Comparison of ENCODE assay signal across 9 cellular contexts in genomic region chr19:43061326-43061725, GRCh38. TPM values are rescaled to one million over a fixed set of nuclear protein-coding genes. Genes with fewer than 3 reads are reported as not detected.
"Had no signal": no experiment of that assay in that cellular context is flagged by ENCODE, and none has a peak within 500 bp of the region (broad histone marks: within the 10 kb centered on the region; RNA-seq: fewer than 3 reads in every experiment).

No MANE protein-coding gene starts in this region.

RNA-seq across cellular contexts. Expression of gene PSG2, which starts 21.2 kb away (rescaled TPM):
- total RNA-seq: activated CD8-positive, alpha-beta T cell treated with anti-CD3 and anti-CD28 coated beads for 36 hours; activated naive CD8-positive, alpha-beta T cell treated with anti-CD3 and anti-CD28 coated beads for 36 hours; activated T-cell treated with anti-CD3 and anti-CD28 coated beads, Interleukin-2, amount 50 U/mL, for 72 hours; activated T-helper 2 cell treated with anti-CD3 and anti-CD28 coated beads, Interferon-gamma antibody, Interleukin-2, Interleukin-4, amounts not matched to agents 10 μg/mL and 5 μg/mL and 100 μg/mL, durations not matched to agents 14 hours and 24 hours and 36 hours; cardiac septum; Peyer's patch; SJSA1; T-helper 1 cell treated with Interleukin-12 subunit alpha and Interleukin-12 subunit beta and Interleukin-4 antibody, amounts not matched to agents 30 ng/mL and 1 ng/mL, for 36 hours had no signal
- polyA plus RNA-seq: adipose tissue had no signal

RNA-seq across cellular contexts. Expression of gene PSG11, which starts 35.1 kb away (rescaled TPM):
- total RNA-seq: activated CD8-positive, alpha-beta T cell treated with anti-CD3 and anti-CD28 coated beads for 36 hours; activated naive CD8-positive, alpha-beta T cell treated with anti-CD3 and anti-CD28 coated beads for 36 hours; activated T-cell treated with anti-CD3 and anti-CD28 coated beads, Interleukin-2, amount 50 U/mL, for 72 hours; activated T-helper 2 cell treated with anti-CD3 and anti-CD28 coated beads, Interferon-gamma antibody, Interleukin-2, Interleukin-4, amounts not matched to agents 10 μg/mL and 5 μg/mL and 100 μg/mL, durations not matched to agents 14 hours and 24 hours and 36 hours; cardiac septum; Peyer's patch; SJSA1; T-helper 1 cell treated with Interleukin-12 subunit alpha and Interleukin-12 subunit beta and Interleukin-4 antibody, amounts not matched to agents 30 ng/mL and 1 ng/mL, for 36 hours had no signal
- polyA plus RNA-seq: adipose tissue had no signal
